Comparison of ENCODE assay signal across 8 cellular contexts in the genomic region with DNA sequence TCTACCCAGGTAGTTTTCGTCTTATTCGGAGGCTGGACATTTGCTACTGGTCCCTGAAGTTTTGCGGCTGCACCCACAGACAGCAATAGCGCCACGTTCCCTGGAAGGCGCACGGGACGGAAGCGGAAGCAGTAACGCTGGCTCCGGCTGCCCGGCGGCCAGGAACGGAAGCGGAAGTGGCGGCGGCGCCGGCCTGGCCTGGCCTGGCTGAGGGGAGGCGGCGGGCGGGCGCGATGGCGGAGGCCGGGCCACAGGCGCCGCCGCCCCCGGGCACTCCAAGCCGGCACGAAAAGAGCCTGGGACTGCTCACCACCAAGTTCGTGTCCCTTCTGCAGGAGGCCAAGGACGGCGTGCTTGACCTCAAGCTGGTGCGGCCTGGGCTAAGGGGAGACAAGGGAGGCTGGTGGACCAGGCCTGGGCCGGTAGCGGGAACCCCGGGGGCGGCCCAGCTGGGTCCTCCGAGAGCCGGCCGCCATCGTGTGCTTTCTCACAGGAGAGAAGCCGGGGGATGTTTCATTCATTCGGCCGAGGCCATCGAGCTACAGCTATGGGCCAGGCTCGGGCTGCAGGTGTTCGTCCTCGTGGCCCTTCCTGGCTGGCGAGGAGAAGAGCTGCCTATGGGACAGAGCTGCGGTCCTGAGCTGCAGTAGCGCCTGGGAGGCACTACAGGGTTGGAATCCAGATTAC. TPM values are rescaled to one million over a fixed set of nuclear protein-coding genes. Genes with fewer than 3 reads are reported as not detected.
DNase-seq lines count a peak whose midpoint lies in the region; ATAC-seq and TF ChIP-seq lines count a peak whose summit lies in the region.

A gene with protein sequence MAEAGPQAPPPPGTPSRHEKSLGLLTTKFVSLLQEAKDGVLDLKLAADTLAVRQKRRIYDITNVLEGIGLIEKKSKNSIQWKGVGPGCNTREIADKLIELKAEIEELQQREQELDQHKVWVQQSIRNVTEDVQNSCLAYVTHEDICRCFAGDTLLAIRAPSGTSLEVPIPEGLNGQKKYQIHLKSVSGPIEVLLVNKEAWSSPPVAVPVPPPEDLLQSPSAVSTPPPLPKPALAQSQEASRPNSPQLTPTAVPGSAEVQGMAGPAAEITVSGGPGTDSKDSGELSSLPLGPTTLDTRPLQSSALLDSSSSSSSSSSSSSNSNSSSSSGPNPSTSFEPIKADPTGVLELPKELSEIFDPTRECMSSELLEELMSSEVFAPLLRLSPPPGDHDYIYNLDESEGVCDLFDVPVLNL (plus strand): TSS at position 161 of the 687 bp plus-strand sequence. CDS start 73 bp downstream, at position 234.

- TF ChIP-seq CTCF in A673 (conservative IDR thresholded peaks at IDR 0.05; ENCODE audit: low read depth, low read length) = no peak
- no peak for TF ChIP-seq CTCF in WI38 (IDR thresholded peaks at IDR 0.05; ENCODE audit: low read depth, low read length)
- no peak for TF ChIP-seq CTCF in mammary epithelial cell (conservative IDR thresholded peaks at IDR 0.05 in 1 of 2, IDR thresholded peaks at IDR 0.05 in 1 of 2; ENCODE audit: extremely low read depth in 1 of 2, insufficient read depth in 1 of 2, low read depth in 1 of 2, low read length in 2 of 2)

- peak within 1 kb of the TSS; percentile 75 to 93 (median 87) for H3K27ac Mint-ChIP-seq in immature natural killer cell

- H3K9me3 ChIP-seq in A673 (ENCODE audit: low read depth, low read length, poor library complexity, severe bottlenecking) (no peaks in the 10 kb centered on the region), mammary epithelial cell (replicated peaks; ENCODE audit: insufficient read depth, low read length) (no peaks in the 10 kb centered on the region)

- in situ Hi-C loops in mammary epithelial cell (cut with MboI; ENCODE audit: low sequenced_read_pairs in 2 of 2) = no loop called here

- H3K4me3 Mint-ChIP-seq in immature natural killer cell = peak within 1 kb of the TSS; percentile 88 to 92 (median 88)

- peak; percentile 80 for TF ChIP-seq POLR2A in GM18526 (IDR thresholded peaks at IDR 0.05; ENCODE audit: extremely low read depth, insufficient read length)

- H3K4me1 ChIP-seq in A673 (ENCODE audit: insufficient read depth, low read length, poor library complexity, severe bottlenecking) (peaks cover 18% of the 10 kb centered on the region), mammary epithelial cell (ENCODE audit: insufficient read depth, low read length) (peaks cover 14% of the 10 kb centered on the region)

- H3K27ac ChIP-seq in A673 (ENCODE audit: low read depth, low read length, poor library complexity, severe bottlenecking) (peak within 1 kb of the TSS; percentile 85), mammary epithelial cell (ENCODE audit: insufficient read depth, low read depth, low read length) (peak within 1 kb of the TSS; percentile 50)

- dilution Hi-C loops in mammary epithelial cell (cut with HindIII; ENCODE audit: low sequenced_read_pairs) = no loop called here

- H4K20me1 ChIP-seq in mammary epithelial cell (ENCODE audit: insufficient read depth, low read length) = no peaks in the 10 kb centered on the region

- H3K9ac ChIP-seq in mammary epithelial cell (ENCODE audit: insufficient read depth, low read length) = peak within 1 kb of the TSS; percentile 70

- H3K36me3 Mint-ChIP-seq in immature natural killer cell = peaks cover 11 to 16% (median 11%) of the 10 kb centered on the region in 3 donors

- H3K36me3 ChIP-seq in A673 (ENCODE audit: insufficient read depth, low read length, poor library complexity, severe bottlenecking) (peaks cover 39% of the 10 kb centered on the region), mammary epithelial cell (ENCODE audit: insufficient read depth, low read length) (peaks cover 27% of the 10 kb centered on the region)

- peak; percentile 89 for ATAC-seq in HG03066 (IDR thresholded peaks at IDR 0.05; ENCODE audit: low read depth, unreplicated experiment)

- intact Hi-C loops in A673 (cut with micrococcal nuclease; ENCODE audit: unreplicated experiment) (no loop called here), mammary epithelial cell (cut with micrococcal nuclease) (no loop called here)

- CTCF ChIA-PET in A673 (lab: Charles Lee) (interaction anchor here (0.6 kb wide), 1 partner anchor 135 kb away, joined by 3 read pairs; a partner anchor contains a TSS), mammary epithelial cell (lab: Charles Lee; ENCODE audit: low non-redundant PET) (interaction anchor here (0.6 kb wide), 2 partner anchors 52 to 86 kb away, joined by 3 to 9 read pairs; no protein-coding TSS in a partner anchor)

- no peaks in the 10 kb centered on the region for H3K9me3 Mint-ChIP-seq in immature natural killer cell

- H3K27me3 ChIP-seq in A673 (replicated peaks; ENCODE audit: insufficient read depth, low read depth, low read length, poor library complexity) (no peaks in the 10 kb centered on the region), mammary epithelial cell (ENCODE audit: insufficient read depth, low read length) (no peaks in the 10 kb centered on the region)

- H3K79me2 ChIP-seq in mammary epithelial cell (ENCODE audit: insufficient read depth, low read length) = peaks cover 47% of the 10 kb centered on the region

- H3K27me3 Mint-ChIP-seq in immature natural killer cell (ENCODE audit: low read depth in 3 of 3) = peaks cover 1 to 9% (median 5%) of the 10 kb centered on the region in 3 donors

- H3K4me2 ChIP-seq in mammary epithelial cell (ENCODE audit: insufficient read depth, low read depth, low read length) = peak within 1 kb of the TSS; percentile 86

- BruUV-seq in A673 (replicated peaks; lab: Mats Ljungman, UMichigan) (TSS peak; percentile 58), mammary epithelial cell (replicated peaks; lab: Mats Ljungman, UMichigan) (TSS peak; percentile 64)

- 1% methylated on average over 29 of the region's 54 CpGs for WGBS in mammary epithelial cell (ENCODE audit: low coverage, missing lambda C conversion rate)

- H3K4me3 ChIP-seq in A673 (ENCODE audit: low read depth, low read length, poor library complexity, severe bottlenecking) (peak within 1 kb of the TSS; percentile 98), WI38 (ENCODE audit: low read depth, low read length) (peak within 1 kb of the TSS; percentile 97), mammary epithelial cell (replicated peaks in 1 of 3; ENCODE audit: insufficient read depth in 1 of 3, low read depth in 2 of 3, low read length in 3 of 3) (peak within 1 kb of the TSS; percentile 77 to 97 (median 89))

- DNase-seq in A673 (ENCODE audit: low spot score) = peak; percentile 95
- peak; percentile 49 for DNase-seq in NCI-H2196 treated with DMSO at 0.1 percent for 48 hours (lab: John Stamatoyannopoulos, UW; ENCODE audit: unreplicated experiment)
- peak; percentile 87 for DNase-seq in mammary epithelial cell
- DNase-seq in immature natural killer cell = peak; percentile 87 to 89 (median 88)
- peak; percentile 74 for DNase-seq in smooth muscle cell of the brain vasculature (ENCODE audit: low read depth, low spot score)

- POLR2A ChIA-PET in A673 (lab: Charles Lee; ENCODE audit: low non-redundant PET) = no interaction called here

- peak within 1 kb of the TSS; percentile 63 for H2AFZ ChIP-seq in mammary epithelial cell (ENCODE audit: low read depth, low read length)

- peaks cover 39 to 46% of the 10 kb centered on the region in 2 donors for H3K4me1 Mint-ChIP-seq in immature natural killer cell

RNA-seq across cellular contexts. Expression of the gene that starts here (rescaled TPM):
- total RNA-seq in A673 (2021) (77.4 and 96.0 TPM in 2 replicates), mammary epithelial cell (10 to 100 TPM; 48.8 to 64.4 TPM)
- polyA plus RNA-seq in mammary epithelial cell (88.7 TPM), immature natural killer cell (10 to 100 TPM; 42.7 to 85.3 (median 76.0) TPM)
- 115 TPM for polyA minus RNA-seq in mammary epithelial cell

Comparison
In these comparisons a context has a peak if more than half of its experiments do, and no peak if none do; other contexts are left out.
1. Peak in every context shown above with its lines: DNase-seq, ATAC-seq, H3K4me3 ChIP-seq and H3K27ac ChIP-seq.